In genomic region chr3:51974277-51974962, GRCh38 we compare ENCODE assay signal across 6 cellular contexts. TPM values are rescaled to one million over a fixed set of nuclear protein-coding genes. Genes with fewer than 3 reads are reported as not detected.
DNase-seq lines count a peak whose midpoint lies in the region; ATAC-seq and TF ChIP-seq lines count a peak whose summit lies in the region.

No MANE protein-coding gene starts in this region.

- H3K27ac ChIP-seq in tibial nerve = peak overlapping the region; percentile 82 to 98 (median 91)

- H3K36me3 ChIP-seq in tibial nerve = peaks cover 0 to 8% (median 0%) of the 10 kb centered on the region in 3 donors

- 13 to 15% methylated on average over 27 to 30 of the region's 30 CpGs for WGBS in tibial nerve, 2 donors

- intact Hi-C loops in left ventricle myocardium superior (cut with micrococcal nuclease) = no loop called here

- TF ChIP-seq CTCF in tibial nerve (IDR thresholded peaks at IDR 0.05) = peak in 1 of 5 experiments; percentile 60
- no peak for TF ChIP-seq CTCF in GM10248 (IDR thresholded peaks at IDR 0.05; ENCODE audit: control extremely low read depth, extremely low read depth, low read depth, missing control alignments)

- no peak for TF ChIP-seq POLR2A in tibial nerve (IDR thresholded peaks at IDR 0.05)

- POLR2A ChIA-PET in GM10248 (lab: Yijun Ruan, JAX) = interaction anchor here (0.8 to 1.5 kb wide), 4 partner anchors 8 to 31 kb away, joined by 3 to 7 read pairs (median 4); partner anchors contain the start of gene RPL29

- DNase-seq in RPMI7951 (ENCODE audit: low read depth) = peak; percentile 44
- DNase-seq in left ventricle myocardium superior = peak; percentile 66
- peak in 1 of 2 donors; percentile 56 for DNase-seq in tibial nerve (ENCODE audit: low spot score in 2 of 2)
- DNase-seq in dermis blood vessel endothelial cell = no peak
- no peak for DNase-seq in GM10248 (ENCODE audit: extremely low spot score)

- no peaks in the 10 kb centered on the region for H3K27me3 ChIP-seq in tibial nerve

- peak overlapping the region; percentile 46 to 90 (median 66) for H3K4me3 ChIP-seq in tibial nerve

- TF ChIP-seq EP300 in tibial nerve (IDR thresholded peaks at IDR 0.05) = no peak

- ATAC-seq in GM21723 (IDR thresholded peaks at IDR 0.05; ENCODE audit: unreplicated experiment) (peak; percentile 4), left ventricle myocardium superior (peak; percentile 27)

- no peaks in the 10 kb centered on the region for H3K9me3 ChIP-seq in tibial nerve

- H3K4me1 ChIP-seq in tibial nerve = peaks cover 0 to 48% (median 24%) of the 10 kb centered on the region in 4 donors

- CTCF ChIA-PET in GM10248 (lab: Yijun Ruan, JAX) = interaction anchor here (0.7 to 3.6 kb wide), 26 partner anchors 9 to 1728 kb away, joined by 3 to 64 read pairs (median 5); partner anchors contain the start of genes ACY1, DUSP7, GPR62 and PARP3

RNA-seq across cellular contexts. Expression of gene ABHD14A, which starts 0.4 kb away (rescaled TPM):
- 21.9 and 29.1 TPM in 2 replicates for total RNA-seq in RPMI7951 (2014; rRNA removed; shearing (Covaris generic))
- total RNA-seq in left ventricle myocardium superior = 27.0 TPM
- total RNA-seq in tibial nerve = 10 to 100 TPM; 20.1 to 52.7 (median 22.6) TPM
- total RNA-seq in dermis blood vessel endothelial cell = 5.4 and 6.9 TPM in 2 replicates

RNA-seq across cellular contexts. Expression of gene ABHD14B, which starts 0.6 kb away (rescaled TPM):
- 36.8 and 37.5 TPM in 2 replicates for total RNA-seq in RPMI7951 (2014; rRNA removed; shearing (Covaris generic))
- 13.1 TPM for total RNA-seq in left ventricle myocardium superior
- 10 to 100 TPM; 37.5 to 61.4 (median 50.0) TPM for total RNA-seq in tibial nerve
- 16.8 and 18.7 TPM in 2 replicates for total RNA-seq in dermis blood vessel endothelial cell

RNA-seq across cellular contexts. Expression of gene PCBP4, which starts 7.2 kb away (rescaled TPM):
- total RNA-seq in RPMI7951 (2014; rRNA removed; shearing (Covaris generic)) = 65.7 and 72.5 TPM in 2 replicates
- total RNA-seq in left ventricle myocardium superior = 71.6 TPM
- total RNA-seq in tibial nerve = 1,000 to 10,000 TPM in 2 of 4 donors, 100 to 1,000 TPM in 2; 838 to 1,216 (median 1,000) TPM
- total RNA-seq in dermis blood vessel endothelial cell = 26.2 and 31.3 TPM in 2 replicates

RNA-seq across cellular contexts. Expression of gene ACY1, which starts 8.9 kb away (rescaled TPM):
- total RNA-seq in RPMI7951 (2014; rRNA removed; shearing (Covaris generic)) = 50.0 and 55.1 TPM in 2 replicates
- total RNA-seq in left ventricle myocardium superior (18.5 TPM), tibial nerve (10 to 100 TPM; 32.2 to 61.0 (median 45.6) TPM), dermis blood vessel endothelial cell (20.6 and 22.6 TPM in 2 replicates)

RNA-seq across cellular contexts. Expression of gene GPR62, which starts 19.2 kb away (rescaled TPM):
- not detected in 2 replicates for total RNA-seq in RPMI7951 (2014; rRNA removed; shearing (Covaris generic))
- total RNA-seq in left ventricle myocardium superior (0.15 TPM), tibial nerve (1 to 10 TPM in 1 of 4 donors, under 1 TPM in 1, not detected in 2; 0.87 to 1.0 TPM), dermis blood vessel endothelial cell (not detected in 2 replicates)

Comparison
In these comparisons a context has a peak if more than half of its experiments do, and no peak if none do; other contexts are left out.
1. DNase-seq: peak in RPMI7951 (single experiment) and left ventricle myocardium superior (single experiment); none in dermis blood vessel endothelial cell (single experiment) and GM10248 (single experiment).
2. RNA of gene PCBP4, which starts 7.2 kb away (total RNA-seq): 838 to 1,216 TPM in tibial nerve; 71.6 TPM in left ventricle myocardium superior (single experiment), 65.7 to 72.5 TPM in RPMI7951 and 26.2 to 31.3 TPM in dermis blood vessel endothelial cell; every median in the first group is over 10 times any median in the second.